In genomic region chr9:110183208-110184145, GRCh38 we compare ENCODE assay signal across 8 cellular contexts. TPM values are rescaled to one million over a fixed set of nuclear protein-coding genes. Genes with fewer than 3 reads are reported as not detected.
DNase-seq lines count a peak whose midpoint lies in the region; ATAC-seq, FAIRE-seq and TF ChIP-seq lines count a peak whose summit lies in the region.

No MANE protein-coding gene starts in this region.

- peak; percentile 86 for FAIRE-seq in A549 (lab: Jason Lieb, UNC)

- TF ChIP-seq EP300 in A549 (IDR thresholded peaks at IDR 0.05) = no peak

- POLR2A ChIA-PET in A549 (lab: Yijun Ruan, JAX) = interaction anchor here (0.6 to 0.7 kb wide), 2 partner anchors 34 to 36 kb away, joined by 3 to 7 read pairs; no protein-coding TSS in a partner anchor

- H3K9me3 ChIP-seq in A549 = no peaks in the 10 kb centered on the region
- H3K9me3 ChIP-seq in WERI-Rb-1 (ENCODE audit: severe bottlenecking) = no peaks in the 10 kb centered on the region
- H3K9me3 ChIP-seq in colonic mucosa = no peaks in the 10 kb centered on the region
- H3K9me3 ChIP-seq in right lobe of liver = no peaks in the 10 kb centered on the region

- CTCF ChIA-PET in A549 (lab: Yijun Ruan, JAX) = interaction anchor here (0.6 to 17.3 kb wide), 32 partner anchors 10 to 1105 kb away, joined by 3 to 196 read pairs (median 4); partner anchors contain the start of gene C9orf152

- TF ChIP-seq RAD21 in A549 (conservative IDR thresholded peaks at IDR 0.05 in 1 of 2, IDR thresholded peaks at IDR 0.05 in 1 of 2) = peak; percentile 94

- no peak overlapping the region for H3K4me2 ChIP-seq in A549

- peaks cover 86% of the 10 kb centered on the region for H3K27me3 ChIP-seq in WERI-Rb-1 (ENCODE audit: insufficient read depth, low read depth, severe bottlenecking)
- no peaks in the 10 kb centered on the region for H3K27me3 ChIP-seq in colonic mucosa
- H3K27me3 ChIP-seq in right lobe of liver = no peaks in the 10 kb centered on the region

- TF ChIP-seq POLR2A in A549 (IDR thresholded peaks at IDR 0.05; ENCODE audit: low read length) (no peak), right lobe of liver (IDR thresholded peaks at IDR 0.05) (no peak)

- H3K4me1 ChIP-seq in A549 (peaks cover 29% of the 10 kb centered on the region), colonic mucosa (no peaks in the 10 kb centered on the region), right lobe of liver (peaks cover 0 to 8% (median 1%) of the 10 kb centered on the region in 4 donors)

- ATAC-seq in A549 (peak; percentile 81 to 89), HG02973 (IDR thresholded peaks at IDR 0.05; ENCODE audit: unreplicated experiment) (peak; percentile 84), right lobe of liver (peak; percentile 86 to 92 (median 90))

- H3K9ac ChIP-seq in colonic mucosa (ENCODE audit: low read depth in 2 of 2, low read length in 2 of 2) = no peak overlapping the region

- in situ Hi-C loops in GM13976 (cut with MboI; ENCODE audit: low sequenced_read_pairs, unreplicated experiment) = loop anchor here (25.0 kb wide), 2 partner anchors 596 to 1104 kb away; no protein-coding TSS in a partner anchor

- H3K36me3 ChIP-seq in WERI-Rb-1 (no peaks in the 10 kb centered on the region), colonic mucosa (no peaks in the 10 kb centered on the region), right lobe of liver (no peaks in the 10 kb centered on the region)

- 70% methylated on average over 7 of the region's 7 CpGs for WGBS in A549 (ENCODE audit: missing lambda C conversion rate)
- 62% methylated on average over 7 of the region's 7 CpGs for WGBS in right lobe of liver (ENCODE audit: insufficient coverage, low coverage, low lambda C conversion rate, missing lambda C conversion rate)

- DNase-seq in A549 (ENCODE audit: low read depth in 1 of 2, low spot score in 1 of 2) = peak; percentile 79 to 82
- peak; percentile 69 for DNase-seq in GM13976 (ENCODE audit: low spot score)
- DNase-seq in NCI-H2171 treated with DMSO at 0.1 percent for 48 hours (lab: John Stamatoyannopoulos, UW) = peak; percentile 76
- peak; percentile 66 for DNase-seq in WERI-Rb-1
- peak; percentile 87 for DNase-seq in colonic mucosa
- DNase-seq in right lobe of liver = peak in 1 of 3 donors; percentile 76
- peak; percentile 22 for DNase-seq in stimulated activated CD8-positive, alpha-beta memory T cell treated with anti-CD3 and anti-CD28 coated beads, Interleukin-12 subunit alpha, Interleukin-12 subunit beta, amount 100 ng/mL, for 1 hour (ENCODE audit: low read depth)

- no peak overlapping the region for H3K4me3 ChIP-seq in A549
- no peak overlapping the region for H3K4me3 ChIP-seq in WERI-Rb-1 (ENCODE audit: low read depth, low read length)
- H3K4me3 ChIP-seq in colonic mucosa = no peak overlapping the region
- H3K4me3 ChIP-seq in right lobe of liver = no peak overlapping the region

- intact Hi-C loops in colonic mucosa (cut with DNase I) = loop anchor here (2.0 to 5.0 kb wide), 3 partner anchors 35 to 439 kb away; no protein-coding TSS in a partner anchor
- intact Hi-C loops in right lobe of liver (cut with DNase I) = no loop called here

- H3K27ac ChIP-seq in A549 (no peak overlapping the region; a peak in 1 of 6 replicates), WERI-Rb-1 (no peak overlapping the region), colonic mucosa (no peak overlapping the region), right lobe of liver (no peak overlapping the region)

- TF ChIP-seq CTCF in A549 (IDR thresholded peaks at IDR 0.05) (peak; percentile 87), GM13976 (IDR thresholded peaks at IDR 0.05; ENCODE audit: borderline replicate concordance, control extremely low read depth, extremely low read depth, insufficient read depth, missing control alignments) (peak; percentile 52), WERI-Rb-1 (IDR thresholded peaks at IDR 0.05; ENCODE audit: low read depth, low read length) (peak; percentile 79), colonic mucosa (IDR thresholded peaks at IDR 0.05) (peak; percentile 72), right lobe of liver (IDR thresholded peaks at IDR 0.05) (peak; percentile 74 to 92 (median 86))

TF ChIP-seq in A549, 52 proteins besides CTCF, POLR2A, EP300 and RAD21:
- TF ChIP-seq HEYL (CRISPR knock-in tag; IDR thresholded peaks at IDR 0.05) = no peak
- TF ChIP-seq GATA3 (IDR thresholded peaks at IDR 0.05; ENCODE audit: borderline replicate concordance) = no peak
- TF ChIP-seq, protein P1, sequence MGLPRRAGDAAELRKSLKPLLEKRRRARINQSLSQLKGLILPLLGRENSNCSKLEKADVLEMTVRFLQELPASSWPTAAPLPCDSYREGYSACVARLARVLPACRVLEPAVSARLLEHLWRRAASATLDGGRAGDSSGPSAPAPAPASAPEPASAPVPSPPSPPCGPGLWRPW (IDR thresholded peaks at IDR 0.05) = no peak
- TF ChIP-seq REST (IDR thresholded peaks at IDR 0.05) = no peak
- TF ChIP-seq USF2 (IDR thresholded peaks at IDR 0.05) = 0 out of 2 replicates have a peak, but pooled peaks have one; percentile 2
- TF ChIP-seq, protein P2, sequence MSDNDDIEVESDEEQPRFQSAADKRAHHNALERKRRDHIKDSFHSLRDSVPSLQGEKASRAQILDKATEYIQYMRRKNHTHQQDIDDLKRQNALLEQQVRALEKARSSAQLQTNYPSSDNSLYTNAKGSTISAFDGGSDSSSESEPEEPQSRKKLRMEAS (IDR thresholded peaks at IDR 0.05) = no peak
- TF ChIP-seq SMC3 (IDR thresholded peaks at IDR 0.05) = peak; percentile 92
- no peak for TF ChIP-seq KDM1A (IDR thresholded peaks at IDR 0.05; ENCODE audit: low read depth)
- TF ChIP-seq FOXS1 (CRISPR knock-in tag; IDR thresholded peaks at IDR 0.05) = no peak
- TF ChIP-seq KDM5A (IDR thresholded peaks at IDR 0.05) = no peak
- TF ChIP-seq JUN (IDR thresholded peaks at IDR 0.05) = no peak
- no peak for TF ChIP-seq NFE2L2 (conservative IDR thresholded peaks at IDR 0.05; ENCODE audit: low read length)
- no peak for TF ChIP-seq BHLHE40 (IDR thresholded peaks at IDR 0.05; ENCODE audit: low read depth, low read length)
- no peak for TF ChIP-seq CBX8 (IDR thresholded peaks at IDR 0.05)

RNA-seq across cellular contexts. Expression of gene C9orf152, which starts 24.5 kb away (rescaled TPM):
- polyA plus RNA-seq in A549 (2011; rRNA removed) (0.79 and 1.3 TPM in 2 replicates), A549 (2017; fragmentation: RNase III; extraction: RNeasy Plus Mini Kit Qiagen cat#74134 plus additional on column Dnase treatment) (0.05 to 0.15 TPM (median 0.10 TPM) in 3 replicates)
- polyA plus RNA-seq in A549 (2012; cell fraction: cytosol; rRNA removed) = 0.01 TPM in 2 replicates
- polyA plus RNA-seq in A549 (2012; cell fraction: nucleus; rRNA removed) = not detected in 2 replicates
- polyA minus RNA-seq in A549 (2011; rRNA and poly(A)+ RNA removed) = 0.34 and 0.66 TPM in 2 replicates
- total RNA-seq in colonic mucosa (10 to 100 TPM; 72.6 to 80.1 TPM), right lobe of liver (1 to 10 TPM in 2 of 6 experiments, under 1 TPM in 2, not detected in 2; 0.06 to 3.5 (median 0.74) TPM)

Comparison
In these comparisons a context has a peak if more than half of its experiments do, and no peak if none do; other contexts are left out.
1. RNA of gene C9orf152, which starts 24.5 kb away (total RNA-seq): 72.6 to 80.1 TPM in colonic mucosa; 0.06 to 3.5 TPM in right lobe of liver; every median in the first group is over 10 times any median in the second.
2. Peak in every context shown above with its lines, with median percentiles within 50 percentile points of each other: ATAC-seq and CTCF ChIP-seq.